In the genomic region with DNA sequence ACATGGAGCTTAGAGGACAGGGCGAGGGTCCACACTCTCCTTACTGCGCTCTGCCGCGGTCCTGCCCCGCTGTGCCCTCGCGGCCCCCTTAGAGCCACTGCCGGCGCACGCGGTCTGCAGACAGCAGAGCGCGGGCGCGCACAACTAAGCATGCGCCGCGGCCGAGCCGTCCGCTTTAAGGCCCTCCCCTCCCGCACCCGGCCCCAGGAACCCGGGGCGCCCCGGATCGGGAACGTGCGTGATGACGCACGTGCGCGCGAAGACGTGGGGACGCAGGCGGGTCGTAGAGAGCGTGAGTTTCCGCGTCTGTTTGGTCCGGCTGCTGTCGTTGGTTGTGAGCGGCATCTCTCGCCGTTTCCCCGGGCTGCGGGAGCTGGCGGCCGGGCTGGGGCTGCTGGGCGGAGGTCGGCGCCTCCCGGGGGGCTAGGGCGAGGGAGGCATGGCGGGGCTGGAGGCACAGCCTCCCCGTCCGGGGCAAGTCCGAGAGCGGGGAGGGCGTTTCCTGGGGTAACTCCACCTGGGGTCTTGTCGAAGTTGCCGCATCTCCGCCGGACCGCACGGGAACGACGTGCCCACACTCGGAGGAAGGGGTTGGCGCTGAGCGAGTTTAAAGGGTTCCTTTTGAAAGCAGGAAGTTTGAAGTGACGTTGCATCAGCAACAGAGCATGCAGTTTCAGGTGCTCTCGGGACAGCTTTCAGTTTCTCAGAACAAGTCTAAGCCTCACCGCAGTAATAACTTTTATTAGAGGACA, we compare ENCODE assay signal across 9 cellular contexts. TPM values are rescaled to one million over a fixed set of nuclear protein-coding genes. Genes with fewer than 3 reads are reported as not detected.
DNase-seq lines count a peak whose midpoint lies in the region; ATAC-seq, FAIRE-seq and TF ChIP-seq lines count a peak whose summit lies in the region.
"Had no signal": no experiment of that assay in that cellular context is flagged by ENCODE, and none has a peak within 500 bp of the region (broad histone marks: within the 10 kb centered on the region; RNA-seq: fewer than 3 reads in every experiment).

A gene with protein sequence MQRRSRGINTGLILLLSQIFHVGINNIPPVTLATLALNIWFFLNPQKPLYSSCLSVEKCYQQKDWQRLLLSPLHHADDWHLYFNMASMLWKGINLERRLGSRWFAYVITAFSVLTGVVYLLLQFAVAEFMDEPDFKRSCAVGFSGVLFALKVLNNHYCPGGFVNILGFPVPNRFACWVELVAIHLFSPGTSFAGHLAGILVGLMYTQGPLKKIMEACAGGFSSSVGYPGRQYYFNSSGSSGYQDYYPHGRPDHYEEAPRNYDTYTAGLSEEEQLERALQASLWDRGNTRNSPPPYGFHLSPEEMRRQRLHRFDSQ (plus strand): TSS at position 259 of the 752 bp plus-strand sequence. CDS start 28,640 bp downstream, outside the sequence.

- TF ChIP-seq CTCF in AG09309 (IDR thresholded peaks at IDR 0.05; ENCODE audit: control insufficient read depth, insufficient read depth, low read depth, low read length, missing control alignments) (no peak), kidney (IDR thresholded peaks at IDR 0.05; ENCODE audit: borderline replicate concordance, extremely low read depth, insufficient read depth) (no peak)

- no peaks in the 10 kb centered on the region for H3K36me3 ChIP-seq in kidney (ENCODE audit: control insufficient read depth in 1 of 2, insufficient read depth in 2 of 2, low read length in 2 of 2)

- peak within 1 kb of the TSS; percentile 98 for H3K27ac ChIP-seq in kidney (ENCODE audit: low read depth in 2 of 2, low read length in 2 of 2)

- H3K9me3 ChIP-seq in kidney (ENCODE audit: control insufficient read depth in 1 of 2, low read length in 2 of 2) = no peaks in the 10 kb centered on the region

- DNase-seq in AG09309 (ENCODE audit: low read depth) (peak; percentile 71), NCI-H446 treated with DMSO at 0.1 percent for 48 hours (lab: John Stamatoyannopoulos, UW) (peak; percentile 92), cerebellum (ENCODE audit: low spot score) (peak; percentile 96), kidney (peak; percentile 98)
- peak; percentile 92 for DNase-seq in activated CD4-positive, alpha-beta T cell treated with anti-CD3 and anti-CD28 coated beads for 1 hour
- DNase-seq in stimulated activated CD4-positive, alpha-beta T cell treated with anti-CD3 and anti-CD28 coated beads, Interleukin-15, amount 100 ng/mL, for 24 hours = peak; percentile 95

- ATAC-seq in GM19023 (IDR thresholded peaks at IDR 0.05; ENCODE audit: unreplicated experiment) (peak; percentile 85), HG03280 (IDR thresholded peaks at IDR 0.05; ENCODE audit: unreplicated experiment) (peak; percentile 81)

- intact Hi-C loops in kidney (cut with DNase I) = no loop called here

- no peak for FAIRE-seq in kidney (lab: Jason Lieb, UNC)
- FAIRE-seq: colon had no signal

- peak within 1 kb of the TSS; percentile 74 for H3K4me3 ChIP-seq in AG09309 (ENCODE audit: control insufficient read depth, low read depth, low read length)
- H3K4me3 ChIP-seq in kidney (ENCODE audit: low read length in 2 of 2) = peak within 1 kb of the TSS; percentile 80 to 81

- H3K4me1 ChIP-seq in kidney (ENCODE audit: control insufficient read depth in 1 of 2, insufficient read depth in 1 of 2, low read depth in 1 of 2, low read length in 2 of 2) = peaks cover 6 to 18% of the 10 kb centered on the region in 2 donors

- peak within 1 kb of the TSS; percentile 83 to 85 for H3K9ac ChIP-seq in kidney (ENCODE audit: low read length in 2 of 2)

RNA-seq across cellular contexts. Expression of the gene that starts here (rescaled TPM):
- 70.5 TPM for total RNA-seq in cerebellum
- 49.9 TPM for total RNA-seq in kidney
- 8.3 TPM for polyA plus RNA-seq in kidney (ENCODE audit: insufficient read depth, low read depth, low replicate concordance)

Comparison
In these comparisons a context has a peak if more than half of its experiments do, and no peak if none do; other contexts are left out.
1. Peak in every context shown above with its lines: DNase-seq, ATAC-seq, H3K4me3 ChIP-seq and H3K27ac ChIP-seq.